Comparison of ENCODE assay signal across 9 cellular contexts in genomic region chr9:128192601-128193371, GRCh38. TPM values are rescaled to one million over a fixed set of nuclear protein-coding genes. Genes with fewer than 3 reads are reported as not detected.
DNase-seq lines count a peak whose midpoint lies in the region; ATAC-seq and TF ChIP-seq lines count a peak whose summit lies in the region.
"Had no signal": no experiment of that assay in that cellular context is flagged by ENCODE, and none has a peak within 500 bp of the region (broad histone marks: within the 10 kb centered on the region; RNA-seq: fewer than 3 reads in every experiment).

No MANE protein-coding gene starts in this region.

- no peaks in the 10 kb centered on the region for H3K9me3 Mint-ChIP-seq in CD14-positive monocyte
- no peaks in the 10 kb centered on the region for H3K9me3 Mint-ChIP-seq in activated T-helper 1 cell treated with anti-CD3 and anti-CD28 coated beads, Interleukin-12 subunit alpha, Interleukin-12 subunit beta, Interleukin-2, Interleukin-4 antibody, amounts not matched to agents 30 ng/mL and 10 ng/mL and 1 ng/mL, durations not matched to agents 14 hours and 24 hours and 36 hours
- no peaks in the 10 kb centered on the region for H3K9me3 Mint-ChIP-seq in effector memory CD8-positive, alpha-beta T cell

- TF ChIP-seq CTCF in CD14-positive monocyte (IDR thresholded peaks at IDR 0.05): peak; percentile 28

- peak; percentile 70 for ATAC-seq in GM19438 (IDR thresholded peaks at IDR 0.05; ENCODE audit: low read depth, unreplicated experiment)
- ATAC-seq in effector memory CD8-positive, alpha-beta T cell (replicated peaks): no peak
- ATAC-seq in GM21447 (IDR thresholded peaks at IDR 0.05; ENCODE audit: unreplicated experiment): no peak

- peaks cover 27% of the 10 kb centered on the region for H3K4me1 Mint-ChIP-seq in CD14-positive monocyte
- peaks cover 23% of the 10 kb centered on the region for H3K4me1 Mint-ChIP-seq in activated T-helper 1 cell treated with anti-CD3 and anti-CD28 coated beads, Interleukin-12 subunit alpha, Interleukin-12 subunit beta, Interleukin-2, Interleukin-4 antibody, amounts not matched to agents 30 ng/mL and 10 ng/mL and 1 ng/mL, durations not matched to agents 14 hours and 24 hours and 36 hours (ENCODE audit: low read depth)
- H3K4me1 Mint-ChIP-seq in effector memory CD8-positive, alpha-beta T cell (ENCODE audit: low read depth in 2 of 2): peaks cover 13 to 17% of the 10 kb centered on the region in 2 donors

- peak overlapping the region; percentile 68 to 81 for H3K4me3 Mint-ChIP-seq in CD14-positive monocyte
- H3K4me3 Mint-ChIP-seq in activated T-helper 1 cell treated with anti-CD3 and anti-CD28 coated beads, Interleukin-12 subunit alpha, Interleukin-12 subunit beta, Interleukin-2, Interleukin-4 antibody, amounts not matched to agents 30 ng/mL and 10 ng/mL and 1 ng/mL, durations not matched to agents 14 hours and 24 hours and 36 hours: peak overlapping the region; percentile 19
- H3K4me3 Mint-ChIP-seq in effector memory CD8-positive, alpha-beta T cell: peak overlapping the region in 1 of 2 donors; percentile 25

- DNase-seq in CD14-positive monocyte (ENCODE audit: low spot score) (peak; percentile 79), NCI-H345 treated with DMSO at 0.1 percent for 48 hours (lab: John Stamatoyannopoulos, UW; ENCODE audit: unreplicated experiment) (peak; percentile 84), head of caudate nucleus (peak in 39 of 42 donors; percentile 24 to 88 (median 72)), posterior vena cava (ENCODE audit: low spot score) (peak; percentile 96)
- peak; percentile 37 for DNase-seq in activated T-helper 1 cell treated with anti-CD3 and anti-CD28 coated beads, Interleukin-12 subunit alpha, Interleukin-12 subunit beta, Interleukin-2, Interleukin-4 antibody, amounts not matched to agents 30 ng/mL and 10 ng/mL and 1 ng/mL, durations not matched to agents 14 hours and 24 hours and 36 hours (ENCODE audit: low spot score)
- no peak for DNase-seq in effector memory CD8-positive, alpha-beta T cell

- H3K27me3 Mint-ChIP-seq in CD14-positive monocyte (ENCODE audit: low read depth in 3 of 3): peaks cover 0 to 9% (median 3%) of the 10 kb centered on the region in 3 donors
- H3K27me3 Mint-ChIP-seq in activated T-helper 1 cell treated with anti-CD3 and anti-CD28 coated beads, Interleukin-12 subunit alpha, Interleukin-12 subunit beta, Interleukin-2, Interleukin-4 antibody, amounts not matched to agents 30 ng/mL and 10 ng/mL and 1 ng/mL, durations not matched to agents 14 hours and 24 hours and 36 hours (ENCODE audit: insufficient read depth): no peaks in the 10 kb centered on the region
- no peaks in the 10 kb centered on the region for H3K27me3 Mint-ChIP-seq in effector memory CD8-positive, alpha-beta T cell

- peaks cover 16 to 18% of the 10 kb centered on the region in 2 donors for H3K36me3 Mint-ChIP-seq in CD14-positive monocyte
- H3K36me3 Mint-ChIP-seq in activated T-helper 1 cell treated with anti-CD3 and anti-CD28 coated beads, Interleukin-12 subunit alpha, Interleukin-12 subunit beta, Interleukin-2, Interleukin-4 antibody, amounts not matched to agents 30 ng/mL and 10 ng/mL and 1 ng/mL, durations not matched to agents 14 hours and 24 hours and 36 hours (ENCODE audit: low read depth): peaks cover 17% of the 10 kb centered on the region
- H3K36me3 Mint-ChIP-seq in effector memory CD8-positive, alpha-beta T cell (ENCODE audit: insufficient read depth): peaks cover 29% of the 10 kb centered on the region

- intact Hi-C loops in CD14-positive monocyte (cut with micrococcal nuclease) (no loop called here), head of caudate nucleus (cut with DNase I) (no loop called here), posterior vena cava (cut with DNase I) (no loop called here)
- intact Hi-C loops in activated T-helper 1 cell treated with anti-CD3 and anti-CD28 coated beads, Interleukin-12 subunit alpha, Interleukin-12 subunit beta, Interleukin-2, Interleukin-4 antibody, amounts not matched to agents 30 ng/mL and 10 ng/mL and 1 ng/mL, durations not matched to agents 14 hours and 24 hours and 36 hours (cut with micrococcal nuclease): loop anchor here (5.0 kb wide), 1 partner anchor 125 kb away; the partner anchor contains the start of genes NAIF1 and SLC25A25

- H3K27ac Mint-ChIP-seq in CD14-positive monocyte: peak overlapping the region; percentile 53 to 85 (median 79)
- no peak overlapping the region for H3K27ac Mint-ChIP-seq in activated T-helper 1 cell treated with anti-CD3 and anti-CD28 coated beads, Interleukin-12 subunit alpha, Interleukin-12 subunit beta, Interleukin-2, Interleukin-4 antibody, amounts not matched to agents 30 ng/mL and 10 ng/mL and 1 ng/mL, durations not matched to agents 14 hours and 24 hours and 36 hours
- no peak overlapping the region for H3K27ac Mint-ChIP-seq in effector memory CD8-positive, alpha-beta T cell

RNA-seq across cellular contexts. Expression of gene CIZ1, which starts 1.4 kb away (rescaled TPM):
- polyA plus RNA-seq in CD14-positive monocyte: 1 to 10 TPM; 3.4 to 5.9 TPM
- total RNA-seq in activated T-helper 1 cell treated with anti-CD3 and anti-CD28 coated beads, Interleukin-12 subunit alpha, Interleukin-12 subunit beta, Interleukin-2, Interleukin-4 antibody, amounts not matched to agents 30 ng/mL and 10 ng/mL and 1 ng/mL, durations not matched to agents 14 hours and 24 hours and 36 hours: 154 and 158 TPM in 2 replicates
- total RNA-seq in posterior vena cava: 10 to 100 TPM; 88.3 to 99.4 TPM

RNA-seq across cellular contexts. Expression of gene DNM1, which starts 10.4 kb away (rescaled TPM):
- polyA plus RNA-seq in CD14-positive monocyte: under 1 TPM; 0.05 to 0.56 TPM
- total RNA-seq in activated T-helper 1 cell treated with anti-CD3 and anti-CD28 coated beads, Interleukin-12 subunit alpha, Interleukin-12 subunit beta, Interleukin-2, Interleukin-4 antibody, amounts not matched to agents 30 ng/mL and 10 ng/mL and 1 ng/mL, durations not matched to agents 14 hours and 24 hours and 36 hours: 1.4 and 1.8 TPM in 2 replicates
- 10 to 100 TPM; 19.0 to 46.5 TPM for total RNA-seq in posterior vena cava

RNA-seq across cellular contexts. Expression of gene BBLN, which starts 32.7 kb away (rescaled TPM):
- 10 to 100 TPM; 51.5 to 54.5 TPM for polyA plus RNA-seq in CD14-positive monocyte
- 97.3 and 106 TPM in 2 replicates for total RNA-seq in activated T-helper 1 cell treated with anti-CD3 and anti-CD28 coated beads, Interleukin-12 subunit alpha, Interleukin-12 subunit beta, Interleukin-2, Interleukin-4 antibody, amounts not matched to agents 30 ng/mL and 10 ng/mL and 1 ng/mL, durations not matched to agents 14 hours and 24 hours and 36 hours
- total RNA-seq in posterior vena cava: 10 to 100 TPM; 41.9 to 49.1 TPM

RNA-seq across cellular contexts. Expression of gene LCN2, which starts 43.5 kb away (rescaled TPM):
- polyA plus RNA-seq in CD14-positive monocyte: under 1 TPM in 1 of 2 donors, not detected in 1; 0.83 TPM
- total RNA-seq in activated T-helper 1 cell treated with anti-CD3 and anti-CD28 coated beads, Interleukin-12 subunit alpha, Interleukin-12 subunit beta, Interleukin-2, Interleukin-4 antibody, amounts not matched to agents 30 ng/mL and 10 ng/mL and 1 ng/mL, durations not matched to agents 14 hours and 24 hours and 36 hours: not detected in 2 replicates
- under 1 TPM; 0.67 to 0.69 TPM for total RNA-seq in posterior vena cava
- total RNA-seq: M059J had no signal

Comparison
In these comparisons a context has a peak if more than half of its experiments do, and no peak if none do; other contexts are left out.
1. DNase-seq: peak in CD14-positive monocyte (single experiment), NCI-H345 treated with DMSO at 0.1 percent for 48 hours (single experiment), activated T-helper 1 cell treated with anti-CD3 and anti-CD28 coated beads, Interleukin-12 subunit alpha, Interleukin-12 subunit beta, Interleukin-2, Interleukin-4 antibody, amounts not matched to agents 30 ng/mL and 10 ng/mL and 1 ng/mL, durations not matched to agents 14 hours and 24 hours and 36 hours (single experiment), head of caudate nucleus (39 of 42) and posterior vena cava (single experiment); none in effector memory CD8-positive, alpha-beta T cell (0 of 3).
2. H3K27ac Mint-ChIP-seq: peak in CD14-positive monocyte (7 of 7); none in activated T-helper 1 cell treated with anti-CD3 and anti-CD28 coated beads, Interleukin-12 subunit alpha, Interleukin-12 subunit beta, Interleukin-2, Interleukin-4 antibody, amounts not matched to agents 30 ng/mL and 10 ng/mL and 1 ng/mL, durations not matched to agents 14 hours and 24 hours and 36 hours (single experiment) and effector memory CD8-positive, alpha-beta T cell (0 of 2).